ENCODE assay signal across 8 cellular contexts in the genomic region with DNA sequence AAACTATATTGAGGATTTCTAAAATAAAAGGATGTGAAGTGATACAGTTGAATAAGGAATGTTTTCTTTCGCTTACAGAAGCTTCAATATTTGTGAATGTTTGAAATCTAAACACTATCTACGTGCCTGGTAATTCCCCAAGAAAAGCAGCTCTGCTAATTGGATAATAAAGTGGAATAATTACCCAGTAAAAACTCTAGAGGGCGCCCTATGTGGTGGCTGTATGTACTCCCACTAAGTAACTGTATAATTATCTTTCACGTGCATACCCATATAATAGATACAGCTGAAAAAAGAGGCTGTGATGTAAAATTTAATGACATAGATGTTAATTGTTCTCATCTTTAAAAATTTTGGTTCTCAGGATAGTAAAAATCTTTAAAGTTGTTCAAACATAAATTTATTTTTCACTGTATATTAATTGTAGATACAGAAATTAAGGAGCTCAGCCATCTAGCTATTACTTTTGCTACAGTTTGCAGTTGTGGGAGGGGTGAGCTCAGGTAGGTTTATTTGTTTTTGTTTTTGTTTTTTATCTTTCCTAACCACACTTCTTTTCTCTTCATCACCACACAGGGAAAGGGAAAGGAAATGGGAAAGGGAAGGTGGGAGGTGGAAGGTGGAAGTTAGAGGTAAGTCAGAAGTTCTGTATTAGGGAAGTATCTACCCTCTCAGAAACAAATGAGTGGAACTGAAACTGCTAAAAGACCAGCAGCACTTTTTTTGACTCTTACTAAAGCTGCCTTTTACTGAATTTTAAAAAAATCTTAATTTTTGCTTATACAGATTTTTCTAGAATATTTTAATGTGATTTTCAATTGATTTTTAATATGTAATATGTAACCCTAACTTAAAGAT.
DNase-seq lines count a peak whose midpoint lies in the region; ATAC-seq and TF ChIP-seq lines count a peak whose summit lies in the region.

No MANE protein-coding gene starts in this region.

- POLR2A ChIA-PET in BJ (lab: Charles Lee) = no interaction called here
- POLR2A ChIA-PET in SK-N-SH (lab: Yijun Ruan, JAX) = no interaction called here
- POLR2A ChIA-PET in GM10248 (lab: Yijun Ruan, JAX) = no interaction called here

- no peak for TF ChIP-seq POLR2A in vagina (IDR thresholded peaks at IDR 0.05)

- TF ChIP-seq EP300 in SK-N-SH (IDR thresholded peaks at IDR 0.05; ENCODE audit: borderline replicate concordance in 1 of 2, low read depth in 1 of 2, low read length in 1 of 2) = no peak

- H3K36me3 ChIP-seq in BJ (ENCODE audit: control insufficient read depth, insufficient read depth, low read length) (no peaks in the 10 kb centered on the region), SK-N-SH (replicated peaks in 1 of 2; ENCODE audit: control insufficient read depth in 1 of 2, insufficient read depth in 2 of 2, low read length in 1 of 2) (no peaks in the 10 kb centered on the region), vagina (no peaks in the 10 kb centered on the region)

- ATAC-seq in GM19351 (IDR thresholded peaks at IDR 0.05; ENCODE audit: unreplicated experiment) (peak; percentile 90), HG03565 (IDR thresholded peaks at IDR 0.05; ENCODE audit: unreplicated experiment) (peak; percentile 66)

- H3F3A ChIP-seq in SK-N-SH (replicated peaks; ENCODE audit: insufficient read depth) = no peaks in the 10 kb centered on the region

- WGBS in SK-N-SH (ENCODE audit: low lambda C conversion rate) = 12% methylated on average over 4 of the region's 4 CpGs

- intact Hi-C loops in vagina (cut with DNase I) = no loop called here

- no peak overlapping the region for H2AFZ ChIP-seq in SK-N-SH (ENCODE audit: low read depth)

- no peak overlapping the region for H3K4me2 ChIP-seq in SK-N-SH

- DNase-seq in BJ (ENCODE audit: low read depth) (no peak), SK-N-SH (peak; percentile 6), iris pigment epithelial cell (ENCODE audit: low read depth) (peak; percentile 25), GM10248 (ENCODE audit: extremely low spot score) (no peak), NCI-H2196 (lab: John Stamatoyannopoulos, UW; ENCODE audit: unreplicated experiment) (no peak), vagina (ENCODE audit: extremely low spot score in 2 of 2) (no peak)

- no peak overlapping the region for H3K4me3 ChIP-seq in BJ (ENCODE audit: low read depth, low read length)
- no peak overlapping the region for H3K4me3 ChIP-seq in SK-N-SH (ENCODE audit: low read depth in 2 of 2, low read length in 1 of 2)
- no peak overlapping the region for H3K4me3 ChIP-seq in vagina

- H3K9me3 ChIP-seq in SK-N-SH (no peaks in the 10 kb centered on the region), vagina (no peaks in the 10 kb centered on the region)

- CTCF ChIA-PET in BJ (lab: Yijun Ruan, JAX) (interaction anchor here (0.6 to 1.6 kb wide), 2 partner anchors 18 to 24 kb away, joined by 3 to 9 read pairs; no protein-coding TSS in a partner anchor), SK-N-SH (lab: Yijun Ruan, JAX) (interaction anchor here (0.5 to 2.9 kb wide), 16 partner anchors 9 to 960 kb away, joined by 3 to 13 read pairs (median 3); no protein-coding TSS in a partner anchor), GM10248 (lab: Yijun Ruan, JAX) (interaction anchor here (0.7 to 2.2 kb wide), 4 partner anchors 9 to 311 kb away, joined by 3 to 4 read pairs (median 3); no protein-coding TSS in a partner anchor)

- H3K27ac ChIP-seq in SK-N-SH (ENCODE audit: low read depth in 2 of 2, low read length in 1 of 2) (no peak overlapping the region), vagina (no peak overlapping the region)

- no peaks in the 10 kb centered on the region for H3K9me2 ChIP-seq in SK-N-SH

- peak; percentile 46 for TF ChIP-seq CTCF in BJ (IDR thresholded peaks at IDR 0.05; ENCODE audit: insufficient read depth, low read depth, low read length)
- peak; percentile 83 for TF ChIP-seq CTCF in SK-N-SH (IDR thresholded peaks at IDR 0.05)
- no peak for TF ChIP-seq CTCF in GM10248 (IDR thresholded peaks at IDR 0.05; ENCODE audit: control extremely low read depth, extremely low read depth, low read depth, missing control alignments)
- peak in 1 of 3 experiments; percentile 28 for TF ChIP-seq CTCF in vagina (IDR thresholded peaks at IDR 0.05)

- H4K20me1 ChIP-seq in SK-N-SH (ENCODE audit: insufficient read depth) = no peaks in the 10 kb centered on the region

- no peaks in the 10 kb centered on the region for H3K79me2 ChIP-seq in SK-N-SH (ENCODE audit: insufficient read depth)

- H3K9ac ChIP-seq in SK-N-SH = no peak overlapping the region

- no peaks in the 10 kb centered on the region for H3K27me3 ChIP-seq in BJ (ENCODE audit: control insufficient read depth, insufficient read depth, low read length)
- no peaks in the 10 kb centered on the region for H3K27me3 ChIP-seq in SK-N-SH (ENCODE audit: insufficient read depth)
- H3K27me3 ChIP-seq in vagina = no peaks in the 10 kb centered on the region

- peak; percentile 42 for TF ChIP-seq RAD21 in SK-N-SH (IDR thresholded peaks at IDR 0.05; ENCODE audit: low read length)

- H3K4me1 ChIP-seq in SK-N-SH (ENCODE audit: control insufficient read depth in 1 of 2, insufficient read depth in 2 of 2, low read depth in 1 of 2, low read length in 1 of 2) (no peaks in the 10 kb centered on the region), vagina (no peaks in the 10 kb centered on the region)

TF ChIP-seq in SK-N-SH, 30 proteins besides CTCF, POLR2A, EP300 and RAD21:
- peak; percentile 17; the same call in 1 of the 2 replicates for TF ChIP-seq SMC3 (IDR thresholded peaks at IDR 0.05; ENCODE audit: low read depth, low read length)
- TF ChIP-seq GATA2 (CRISPR knock-in tag; IDR thresholded peaks at IDR 0.05) = no peak

Comparison
In these comparisons a context has a peak if more than half of its experiments do, and no peak if none do; other contexts are left out.
1. DNase-seq: peak in SK-N-SH (single experiment) and iris pigment epithelial cell (single experiment); none in BJ (single experiment), GM10248 (single experiment), NCI-H2196 (single experiment) and vagina (0 of 2).